Comparison of ENCODE assay signal across 15 cellular contexts in the genomic region with DNA sequence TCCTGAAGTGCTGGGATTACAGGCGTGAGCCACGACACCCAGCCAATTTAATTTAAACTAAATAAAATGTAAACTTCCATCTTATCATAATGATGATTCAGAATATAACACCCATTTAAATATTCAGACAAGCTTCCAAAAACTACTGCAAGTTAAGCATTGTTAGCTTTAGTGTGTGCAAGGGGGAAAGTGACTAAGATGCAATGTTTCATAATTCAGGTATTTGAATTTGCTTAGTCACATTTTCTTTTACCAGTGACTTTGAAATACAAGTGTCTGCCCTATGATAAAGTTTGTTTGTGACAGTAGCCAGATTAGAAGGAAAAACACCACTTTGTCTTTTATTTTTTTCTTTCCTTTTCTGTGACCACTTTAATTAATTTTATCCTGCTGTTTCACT. TPM values are rescaled to one million over a fixed set of nuclear protein-coding genes. Genes with fewer than 3 reads are reported as not detected.
DNase-seq lines count a peak whose midpoint lies in the region; FAIRE-seq and TF ChIP-seq lines count a peak whose summit lies in the region.
"Had no signal": no experiment of that assay in that cellular context is flagged by ENCODE, and none has a peak within 500 bp of the region (broad histone marks: within the 10 kb centered on the region; RNA-seq: fewer than 3 reads in every experiment).

No MANE protein-coding gene starts in this region.

- H3K4me3 Mint-ChIP-seq in endodermal cell, result no peak overlapping the region
- H3K4me3 Mint-ChIP-seq: activated naive CD8-positive, alpha-beta T cell had no signal

- in situ Hi-C loops in Caki2 (cut with HindIII; ENCODE audit: low pct_unique_long_range_greater_than_20kb, low sequenced_read_pairs), result no loop called here

- H3K4me3 ChIP-seq in bronchial epithelial cell (ENCODE audit: low read depth, low read length) (no peak overlapping the region), endodermal cell (ENCODE audit: low read length) (no peak overlapping the region)
- H3K4me3 ChIP-seq: lower lobe of right lung had no signal

- no peaks in the 10 kb centered on the region for H3K36me3 ChIP-seq in bronchial epithelial cell (ENCODE audit: control insufficient read depth, insufficient read depth, low read length)
- no peaks in the 10 kb centered on the region for H3K36me3 ChIP-seq in endodermal cell (ENCODE audit: control insufficient read depth, insufficient read depth, low read length)
- H3K36me3 ChIP-seq: lower lobe of right lung had no signal

- H3K27me3 ChIP-seq in bronchial epithelial cell (ENCODE audit: control insufficient read depth, insufficient read depth, low read length) (no peaks in the 10 kb centered on the region), endodermal cell (ENCODE audit: control insufficient read depth, insufficient read depth, low read length, poor library complexity, severe bottlenecking) (peaks cover 30% of the 10 kb centered on the region)

- H3K27ac Mint-ChIP-seq in endodermal cell, result no peak overlapping the region
- H3K27ac Mint-ChIP-seq: activated naive CD8-positive, alpha-beta T cell had no signal

- no peaks in the 10 kb centered on the region for H3K9me3 ChIP-seq in endodermal cell (ENCODE audit: control insufficient read depth, low read length)
- H3K9me3 ChIP-seq: Caco-2, lower lobe of right lung had no signal

- H3K4me1 Mint-ChIP-seq in endodermal cell, result peaks cover 5% of the 10 kb centered on the region

- H3K27ac ChIP-seq in endodermal cell (ENCODE audit: low read depth, low read length), result no peak overlapping the region
- H3K27ac ChIP-seq: lower lobe of right lung had no signal

- no peaks in the 10 kb centered on the region for H3K9me3 Mint-ChIP-seq in endodermal cell

- DNase-seq in Caki2 (ENCODE audit: low read depth) (peak; percentile 69), M059J (ENCODE audit: low read depth) (peak; percentile 87), bronchial epithelial cell (ENCODE audit: low read depth) (peak; percentile 97), kidney glomerular epithelial cell (lab: John Stamatoyannopoulos, UW) (peak; percentile 31), NCI-H1048 (lab: John Stamatoyannopoulos, UW) (no peak), endodermal cell (no peak)
- no peak for DNase-seq in stimulated activated CD4-positive, alpha-beta T cell treated with anti-CD3 and anti-CD28 coated beads, Interleukin-4, amount 100 ng/mL, for 1 hour
- no peak for DNase-seq in stimulated activated CD8-positive, alpha-beta memory T cell treated with anti-CD3 and anti-CD28 coated beads, Interleukin-4, amount 100 ng/mL, for 48 hours
- DNase-seq: Caco-2, lower lobe of right lung, NCI-H1105, NCI-H510A had no signal

- H3K9ac ChIP-seq in endodermal cell (ENCODE audit: extremely low read depth, low read length, poor library complexity, severe bottlenecking), result no peak overlapping the region

- peaks cover 38% of the 10 kb centered on the region for H3K27me3 Mint-ChIP-seq in endodermal cell (ENCODE audit: insufficient read depth)
- H3K27me3 Mint-ChIP-seq: activated naive CD8-positive, alpha-beta T cell had no signal

- WGBS in endodermal cell (ENCODE audit: insufficient coverage in 1 of 2, insufficient read length in 1 of 2), 2 experiments, result 100% methylated on average over 2 of the region's 2 CpGs; no CpG with 5 or more reads in 1 of the 2 experiments

- FAIRE-seq in bronchial epithelial cell (lab: Jason Lieb, UNC), result no peak
- FAIRE-seq: colon, TTC549 had no signal

- TF ChIP-seq CTCF in bronchial epithelial cell (IDR thresholded peaks at IDR 0.05; ENCODE audit: insufficient read depth, low read length, severe bottlenecking), result no peak
- TF ChIP-seq CTCF in endodermal cell (conservative IDR thresholded peaks at IDR 0.05), result no peak

- H3K4me1 ChIP-seq in endodermal cell (ENCODE audit: control insufficient read depth, insufficient read depth, low read length), result no peaks in the 10 kb centered on the region
- H3K4me1 ChIP-seq: Caco-2 had no signal

- no peaks in the 10 kb centered on the region for H3K36me3 Mint-ChIP-seq in endodermal cell (ENCODE audit: low read depth)
- H3K36me3 Mint-ChIP-seq: activated naive CD8-positive, alpha-beta T cell had no signal

RNA-seq across cellular contexts. Expression of a gene that starts 2.2 kb away (rescaled TPM):
- total RNA-seq in Caki2 (2014; rRNA removed; shearing (Covaris generic); ENCODE audit: low replicate concordance), result 1.0 and 6.7 TPM in 2 replicates
- total RNA-seq in M059J (2014; rRNA removed; shearing (Covaris generic)), result 0.57 and 1.8 TPM in 2 replicates
- total RNA-seq in bronchial epithelial cell (0.26 TPM in 2 replicates), endodermal cell (1 to 10 TPM; 1.5 to 1.7 TPM)
- 0.64 TPM for polyA plus RNA-seq in endodermal cell (2013, experiment 1 of 2)
- polyA plus RNA-seq in endodermal cell (2013, experiment 2 of 2), result 1.3 TPM

Comparison
In these comparisons a context has a peak if more than half of its experiments do, and no peak if none do; other contexts are left out.
1. DNase-seq: peak in Caki2 (single experiment), M059J (single experiment), bronchial epithelial cell (single experiment) and kidney glomerular epithelial cell (single experiment); none in stimulated activated CD4-positive, alpha-beta T cell treated with anti-CD3 and anti-CD28 coated beads, Interleukin-4, amount 100 ng/mL, for 1 hour (single experiment), stimulated activated CD8-positive, alpha-beta memory T cell treated with anti-CD3 and anti-CD28 coated beads, Interleukin-4, amount 100 ng/mL, for 48 hours (single experiment), NCI-H1048 (single experiment) and endodermal cell (single experiment).